10 cellular contexts compared by ENCODE assay signal in the genomic region with DNA sequence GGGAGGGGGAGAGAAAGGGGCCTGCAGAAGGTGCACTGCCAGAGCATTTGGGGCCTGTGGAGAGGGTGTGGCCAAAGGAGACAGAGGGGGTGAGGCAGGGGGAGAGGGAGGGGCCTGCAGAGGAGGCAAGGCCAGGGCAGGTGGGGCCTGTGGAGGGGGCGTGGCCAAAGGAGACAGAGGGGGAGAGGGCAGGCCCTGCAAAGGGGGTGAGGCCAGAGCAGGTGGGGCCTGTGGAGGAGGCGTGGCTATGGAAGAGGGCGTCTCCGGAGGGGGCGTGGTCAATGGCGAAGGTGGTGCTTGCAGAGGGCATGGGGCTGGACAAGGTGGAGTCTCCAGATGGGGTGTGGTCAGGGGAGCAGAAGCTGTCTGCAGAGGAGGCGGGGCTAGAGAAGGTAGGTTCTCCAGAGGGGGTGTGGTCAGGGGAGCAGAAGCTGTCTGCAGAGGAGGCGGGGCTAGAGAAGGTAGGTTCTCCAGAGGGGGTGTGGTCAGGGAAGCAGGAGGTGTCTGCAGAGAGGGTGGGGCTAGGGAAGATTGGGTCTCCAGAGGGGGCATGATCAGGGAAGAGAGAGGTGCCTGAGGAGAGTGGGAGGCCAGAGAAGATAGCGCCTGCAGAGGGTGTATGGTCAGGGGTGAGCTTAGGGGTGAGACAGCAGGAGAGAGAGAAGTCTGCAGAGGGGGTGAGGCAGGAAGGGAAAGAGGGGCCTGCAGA. TPM values are rescaled to one million over a fixed set of nuclear protein-coding genes. Genes with fewer than 3 reads are reported as not detected.
A peak's percentile ranks its signal among the peaks of the same experiment; 100 is the strongest.
DNase-seq lines count a peak whose midpoint lies in the region; ATAC-seq and TF ChIP-seq lines count a peak whose summit lies in the region.
"Had no signal": no experiment of that assay in that cellular context is flagged by ENCODE, and none has a peak within 500 bp of the region (broad histone marks: within the 10 kb centered on the region; RNA-seq: fewer than 3 reads in every experiment).

No MANE protein-coding gene starts in this region.

- H3K9ac ChIP-seq in NT2/D1 (ENCODE audit: insufficient read length, low read depth): no peak overlapping the region

- H3K27me3 ChIP-seq in A673 (replicated peaks; ENCODE audit: insufficient read depth, low read depth, low read length, poor library complexity) (no peaks in the 10 kb centered on the region), NT2/D1 (ENCODE audit: insufficient read depth, insufficient read length) (peaks cover 42% of the 10 kb centered on the region), lower lobe of right lung (ENCODE audit: low read depth) (peaks cover 31% of the 10 kb centered on the region)

- no peaks in the 10 kb centered on the region for H3K36me3 Mint-ChIP-seq in activated T-helper 1 cell treated with anti-CD3 and anti-CD28 coated beads, Interleukin-12 subunit alpha, Interleukin-12 subunit beta, Interleukin-2, Interleukin-4 antibody, amounts not matched to agents 30 ng/mL and 10 ng/mL and 1 ng/mL, durations not matched to agents 14 hours and 24 hours and 36 hours (ENCODE audit: low read depth)
- peaks cover 7% of the 10 kb centered on the region for H3K36me3 Mint-ChIP-seq in stimulated activated memory B cell treated with anti-CD40 and anti-IgM and Interleukin-4, amounts not matched to agents 10 μg/mL and 1 μg/mL and 100 μg/mL, for 72 hours
- H3K36me3 Mint-ChIP-seq in endothelial cell (ENCODE audit: low read depth, unreplicated experiment): no peaks in the 10 kb centered on the region

- H3K4me1 ChIP-seq in A673 (ENCODE audit: insufficient read depth, low read length, poor library complexity, severe bottlenecking) (peaks cover 42% of the 10 kb centered on the region), NT2/D1 (ENCODE audit: insufficient read depth, insufficient read length) (peaks cover 19% of the 10 kb centered on the region), lower lobe of right lung (peaks cover 45% of the 10 kb centered on the region)

- no peaks in the 10 kb centered on the region for H3K9me3 Mint-ChIP-seq in activated T-helper 1 cell treated with anti-CD3 and anti-CD28 coated beads, Interleukin-12 subunit alpha, Interleukin-12 subunit beta, Interleukin-2, Interleukin-4 antibody, amounts not matched to agents 30 ng/mL and 10 ng/mL and 1 ng/mL, durations not matched to agents 14 hours and 24 hours and 36 hours
- peaks cover 16% of the 10 kb centered on the region for H3K9me3 Mint-ChIP-seq in stimulated activated memory B cell treated with anti-CD40 and anti-IgM and Interleukin-4, amounts not matched to agents 10 μg/mL and 1 μg/mL and 100 μg/mL, for 72 hours
- no peaks in the 10 kb centered on the region for H3K9me3 Mint-ChIP-seq in endothelial cell (ENCODE audit: unreplicated experiment)

- TF ChIP-seq CTCF in A673 (conservative IDR thresholded peaks at IDR 0.05; ENCODE audit: low read depth, low read length) (no peak), GM13977 (IDR thresholded peaks at IDR 0.05; ENCODE audit: extremely low read depth, insufficient read depth, missing control alignments) (no peak), endothelial cell (IDR thresholded peaks at IDR 0.05; ENCODE audit: unreplicated experiment) (no peak), lower lobe of right lung (IDR thresholded peaks at IDR 0.05) (no peak)

- H3K27ac Mint-ChIP-seq in activated T-helper 1 cell treated with anti-CD3 and anti-CD28 coated beads, Interleukin-12 subunit alpha, Interleukin-12 subunit beta, Interleukin-2, Interleukin-4 antibody, amounts not matched to agents 30 ng/mL and 10 ng/mL and 1 ng/mL, durations not matched to agents 14 hours and 24 hours and 36 hours: no peak overlapping the region
- H3K27ac Mint-ChIP-seq in stimulated activated memory B cell treated with anti-CD40 and anti-IgM and Interleukin-4, amounts not matched to agents 10 μg/mL and 1 μg/mL and 100 μg/mL, for 72 hours: no peak overlapping the region
- no peak overlapping the region for H3K27ac Mint-ChIP-seq in endothelial cell (ENCODE audit: unreplicated experiment)

- POLR2A ChIA-PET in A673 (lab: Charles Lee; ENCODE audit: low non-redundant PET): no interaction called here

- DNase-seq in A673 (ENCODE audit: low spot score) (peak; percentile 89), GM13977 (ENCODE audit: low spot score) (peak; percentile 85), NT2/D1 (ENCODE audit: low read depth, low spot score) (peak; percentile 78), left ventricle myocardium superior (peak; percentile 49), endothelial cell (ENCODE audit: low spot score) (no peak), lower lobe of right lung (no peak)
- peak; percentile 42 for DNase-seq in activated T-helper 1 cell treated with anti-CD3 and anti-CD28 coated beads, Interleukin-12 subunit alpha, Interleukin-12 subunit beta, Interleukin-2, Interleukin-4 antibody, amounts not matched to agents 30 ng/mL and 10 ng/mL and 1 ng/mL, durations not matched to agents 14 hours and 24 hours and 36 hours (ENCODE audit: low spot score)

- no peak for ATAC-seq in left ventricle myocardium superior
- no peak for ATAC-seq in stimulated activated memory B cell treated with anti-CD40 and anti-IgM and Interleukin-4, amounts not matched to agents 10 μg/mL and 1 μg/mL and 100 μg/mL, for 72 hours
- ATAC-seq in lower lobe of right lung: no peak

- intact Hi-C loops in A673 (cut with micrococcal nuclease; ENCODE audit: unreplicated experiment): loop anchor here (2.0 to 5.0 kb wide), 2 partner anchors 32 to 52 kb away; a partner anchor contains a TSS
- intact Hi-C loops in activated T-helper 1 cell treated with anti-CD3 and anti-CD28 coated beads, Interleukin-12 subunit alpha, Interleukin-12 subunit beta, Interleukin-2, Interleukin-4 antibody, amounts not matched to agents 30 ng/mL and 10 ng/mL and 1 ng/mL, durations not matched to agents 14 hours and 24 hours and 36 hours (cut with micrococcal nuclease): loop anchor here (1.0 to 2.0 kb wide), 4 partner anchors 8 to 674 kb away; a partner anchor contains a TSS
- intact Hi-C loops in left ventricle myocardium superior (cut with micrococcal nuclease): no loop called here
- intact Hi-C loops in lower lobe of right lung (cut with DNase I): no loop called here

- H3K9me3 ChIP-seq in A673 (ENCODE audit: low read depth, low read length, poor library complexity, severe bottlenecking) (no peaks in the 10 kb centered on the region), NT2/D1 (ENCODE audit: insufficient read depth, low read length) (no peaks in the 10 kb centered on the region), lower lobe of right lung (no peaks in the 10 kb centered on the region)
- H3K9me3 ChIP-seq: heart left ventricle had no signal

- H3K4me1 Mint-ChIP-seq in activated T-helper 1 cell treated with anti-CD3 and anti-CD28 coated beads, Interleukin-12 subunit alpha, Interleukin-12 subunit beta, Interleukin-2, Interleukin-4 antibody, amounts not matched to agents 30 ng/mL and 10 ng/mL and 1 ng/mL, durations not matched to agents 14 hours and 24 hours and 36 hours (ENCODE audit: low read depth): peaks cover 14% of the 10 kb centered on the region
- H3K4me1 Mint-ChIP-seq in stimulated activated memory B cell treated with anti-CD40 and anti-IgM and Interleukin-4, amounts not matched to agents 10 μg/mL and 1 μg/mL and 100 μg/mL, for 72 hours: peaks cover 42% of the 10 kb centered on the region
- H3K4me1 Mint-ChIP-seq in endothelial cell (ENCODE audit: unreplicated experiment): no peaks in the 10 kb centered on the region

- CTCF ChIA-PET in A673 (lab: Charles Lee): no interaction called here

- in situ Hi-C loops in GM13977 (cut with MboI; ENCODE audit: low pct_unique_long_range_greater_than_20kb, low sequenced_read_pairs, unreplicated experiment): no loop called here

- BruUV-seq in A673 (replicated peaks; lab: Mats Ljungman, UMichigan): no TSS peak

- H3K4me3 ChIP-seq in A673 (ENCODE audit: low read depth, low read length, poor library complexity, severe bottlenecking) (peak overlapping the region; percentile 42), NT2/D1 (ENCODE audit: insufficient read length, low read depth) (peak overlapping the region; percentile 19), lower lobe of right lung (no peak overlapping the region)

- H3K4me3 Mint-ChIP-seq in activated T-helper 1 cell treated with anti-CD3 and anti-CD28 coated beads, Interleukin-12 subunit alpha, Interleukin-12 subunit beta, Interleukin-2, Interleukin-4 antibody, amounts not matched to agents 30 ng/mL and 10 ng/mL and 1 ng/mL, durations not matched to agents 14 hours and 24 hours and 36 hours: peak overlapping the region; percentile 64
- peak overlapping the region; percentile 25 for H3K4me3 Mint-ChIP-seq in stimulated activated memory B cell treated with anti-CD40 and anti-IgM and Interleukin-4, amounts not matched to agents 10 μg/mL and 1 μg/mL and 100 μg/mL, for 72 hours
- no peak overlapping the region for H3K4me3 Mint-ChIP-seq in endothelial cell (ENCODE audit: unreplicated experiment)

- H3K36me3 ChIP-seq in A673 (ENCODE audit: insufficient read depth, low read length, poor library complexity, severe bottlenecking) (no peaks in the 10 kb centered on the region), NT2/D1 (ENCODE audit: insufficient read depth, insufficient read length, low read length) (no peaks in the 10 kb centered on the region), lower lobe of right lung (no peaks in the 10 kb centered on the region)
- H3K36me3 ChIP-seq: heart left ventricle had no signal

- H3K27ac ChIP-seq in A673 (ENCODE audit: low read depth, low read length, poor library complexity, severe bottlenecking): peak overlapping the region; percentile 81
- no peak overlapping the region for H3K27ac ChIP-seq in lower lobe of right lung

- H3K27me3 Mint-ChIP-seq in activated T-helper 1 cell treated with anti-CD3 and anti-CD28 coated beads, Interleukin-12 subunit alpha, Interleukin-12 subunit beta, Interleukin-2, Interleukin-4 antibody, amounts not matched to agents 30 ng/mL and 10 ng/mL and 1 ng/mL, durations not matched to agents 14 hours and 24 hours and 36 hours (ENCODE audit: insufficient read depth): peaks cover 39% of the 10 kb centered on the region
- peaks cover 75% of the 10 kb centered on the region for H3K27me3 Mint-ChIP-seq in stimulated activated memory B cell treated with anti-CD40 and anti-IgM and Interleukin-4, amounts not matched to agents 10 μg/mL and 1 μg/mL and 100 μg/mL, for 72 hours
- peaks cover 18% of the 10 kb centered on the region for H3K27me3 Mint-ChIP-seq in endothelial cell (ENCODE audit: unreplicated experiment)

RNA-seq across cellular contexts. Expression of a gene that starts 3.5 kb away (rescaled TPM):
- 3.3 and 4.9 TPM in 2 replicates for total RNA-seq in A673 (2021)
- total RNA-seq in activated T-helper 1 cell treated with anti-CD3 and anti-CD28 coated beads, Interleukin-12 subunit alpha, Interleukin-12 subunit beta, Interleukin-2, Interleukin-4 antibody, amounts not matched to agents 30 ng/mL and 10 ng/mL and 1 ng/mL, durations not matched to agents 14 hours and 24 hours and 36 hours: 0.05 and 0.17 TPM in 2 replicates
- total RNA-seq in left ventricle myocardium superior: 0.15 TPM
- total RNA-seq in endothelial cell (ENCODE audit: unreplicated experiment): 0.23 TPM
- 2.5 TPM for total RNA-seq in lower lobe of right lung

RNA-seq across cellular contexts. Expression of a gene that starts 17.6 kb away (rescaled TPM):
- total RNA-seq in A673 (2021) (0.77 and 0.79 TPM in 2 replicates), left ventricle myocardium superior (3.1 TPM), endothelial cell (ENCODE audit: unreplicated experiment) (0.08 TPM), lower lobe of right lung (6.6 TPM)
- not detected in 2 replicates for total RNA-seq in activated T-helper 1 cell treated with anti-CD3 and anti-CD28 coated beads, Interleukin-12 subunit alpha, Interleukin-12 subunit beta, Interleukin-2, Interleukin-4 antibody, amounts not matched to agents 30 ng/mL and 10 ng/mL and 1 ng/mL, durations not matched to agents 14 hours and 24 hours and 36 hours

RNA-seq across cellular contexts. Expression of a gene that starts 33.0 kb away (rescaled TPM):
- 46.1 and 46.7 TPM in 2 replicates for total RNA-seq in A673 (2021)
- total RNA-seq in activated T-helper 1 cell treated with anti-CD3 and anti-CD28 coated beads, Interleukin-12 subunit alpha, Interleukin-12 subunit beta, Interleukin-2, Interleukin-4 antibody, amounts not matched to agents 30 ng/mL and 10 ng/mL and 1 ng/mL, durations not matched to agents 14 hours and 24 hours and 36 hours: 47.6 and 51.9 TPM in 2 replicates
- total RNA-seq in left ventricle myocardium superior: 30.4 TPM
- 31.1 TPM for total RNA-seq in endothelial cell (ENCODE audit: unreplicated experiment)
- 38.6 TPM for total RNA-seq in lower lobe of right lung

RNA-seq across cellular contexts. Expression of a gene that starts 40.7 kb away (rescaled TPM):
- total RNA-seq in A673 (2021) (4.8 and 8.8 TPM in 2 replicates), left ventricle myocardium superior (23.5 TPM), endothelial cell (ENCODE audit: unreplicated experiment) (20.4 TPM), lower lobe of right lung (11.7 TPM)
- 4.4 TPM in 2 replicates for total RNA-seq in activated T-helper 1 cell treated with anti-CD3 and anti-CD28 coated beads, Interleukin-12 subunit alpha, Interleukin-12 subunit beta, Interleukin-2, Interleukin-4 antibody, amounts not matched to agents 30 ng/mL and 10 ng/mL and 1 ng/mL, durations not matched to agents 14 hours and 24 hours and 36 hours

RNA-seq across cellular contexts. Expression of a gene that starts 43.9 kb away (rescaled TPM):
- total RNA-seq in A673 (2021) (1.4 and 1.6 TPM in 2 replicates), left ventricle myocardium superior (11.4 TPM), endothelial cell (ENCODE audit: unreplicated experiment) (not detected), lower lobe of right lung (2.1 TPM)
- 6.9 and 7.5 TPM in 2 replicates for total RNA-seq in activated T-helper 1 cell treated with anti-CD3 and anti-CD28 coated beads, Interleukin-12 subunit alpha, Interleukin-12 subunit beta, Interleukin-2, Interleukin-4 antibody, amounts not matched to agents 30 ng/mL and 10 ng/mL and 1 ng/mL, durations not matched to agents 14 hours and 24 hours and 36 hours
- total RNA-seq: urinary bladder had no signal

Comparison
In these comparisons a context has a peak if more than half of its experiments do, and no peak if none do; other contexts are left out.
1. DNase-seq: peak in A673 (single experiment), GM13977 (single experiment), NT2/D1 (single experiment), activated T-helper 1 cell treated with anti-CD3 and anti-CD28 coated beads, Interleukin-12 subunit alpha, Interleukin-12 subunit beta, Interleukin-2, Interleukin-4 antibody, amounts not matched to agents 30 ng/mL and 10 ng/mL and 1 ng/mL, durations not matched to agents 14 hours and 24 hours and 36 hours (single experiment) and left ventricle myocardium superior (single experiment); none in endothelial cell (single experiment) and lower lobe of right lung (single experiment).
2. intact Hi-C loops: an anchor here in A673 (2.0 to 5.0 kb wide) and activated T-helper 1 cell treated with anti-CD3 and anti-CD28 coated beads, Interleukin-12 subunit alpha, Interleukin-12 subunit beta, Interleukin-2, Interleukin-4 antibody, amounts not matched to agents 30 ng/mL and 10 ng/mL and 1 ng/mL, durations not matched to agents 14 hours and 24 hours and 36 hours (1.0 to 2.0 kb wide); none called in left ventricle myocardium superior and lower lobe of right lung.